ENCODE assay signal across 8 cellular contexts in the genomic region with DNA sequence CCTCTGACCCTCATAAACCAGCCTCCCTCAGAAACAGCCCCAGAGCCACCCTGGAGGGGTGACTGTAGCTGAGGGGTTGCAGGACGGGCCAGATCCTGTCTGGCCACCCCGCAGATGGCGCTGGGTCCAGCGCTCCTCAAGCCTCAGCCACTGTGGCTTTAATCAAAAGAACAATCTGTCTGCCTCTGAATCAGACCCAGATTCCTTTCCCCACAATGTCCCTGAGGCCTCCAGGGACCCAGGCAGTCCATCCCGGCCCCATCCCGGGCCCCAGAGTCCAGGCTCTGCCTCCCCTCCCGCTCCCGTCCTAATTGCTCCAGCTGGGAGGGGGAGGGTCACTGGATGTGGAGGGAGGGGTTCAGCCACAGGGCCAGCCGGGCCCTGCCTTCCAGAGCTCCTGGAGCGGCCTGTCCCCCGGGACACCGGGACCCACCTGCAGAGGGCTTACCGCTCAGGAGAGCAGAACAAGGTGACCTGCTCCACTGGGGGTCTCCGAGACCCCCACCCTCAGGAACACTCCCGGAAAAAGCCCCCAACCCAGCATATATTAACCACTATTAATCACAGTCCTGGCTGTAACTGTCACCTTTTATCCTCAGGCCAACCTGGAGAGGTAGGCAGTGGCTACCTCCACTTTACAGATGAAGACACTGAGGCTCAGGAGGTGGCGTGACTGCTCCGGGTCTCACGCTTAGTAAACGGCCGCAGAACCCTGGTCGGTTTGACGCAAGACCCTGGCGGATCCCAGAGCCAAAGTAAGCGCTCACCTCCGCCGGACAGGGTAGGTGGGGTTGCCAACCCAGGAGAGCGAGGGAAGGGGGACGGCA. TPM values are rescaled to one million over a fixed set of nuclear protein-coding genes. Genes with fewer than 3 reads are reported as not detected.
DNase-seq lines count a peak whose midpoint lies in the region; ATAC-seq and TF ChIP-seq lines count a peak whose summit lies in the region.

No MANE protein-coding gene starts in this region.

- no peaks in the 10 kb centered on the region for H3K9me3 Mint-ChIP-seq in activated T-cell treated with anti-CD3 and anti-CD28 coated beads, Interleukin-2, amount 50 U/mL, for 72 hours
- H3K9me3 Mint-ChIP-seq in type B pancreatic cell = no peaks in the 10 kb centered on the region

- ATAC-seq in activated T-cell treated with anti-CD3 and anti-CD28 coated beads, Interleukin-2, amount 50 U/mL, for 72 hours (replicated peaks in 1 of 2) = no peak
- ATAC-seq in HG03095 (IDR thresholded peaks at IDR 0.05; ENCODE audit: unreplicated experiment) (no peak), HG02870 (IDR thresholded peaks at IDR 0.05; ENCODE audit: unreplicated experiment) (no peak)

- TF ChIP-seq CTCF in cardiac fibroblast (IDR thresholded peaks at IDR 0.05; ENCODE audit: low read depth, low read length) (no peak), type B pancreatic cell (conservative IDR thresholded peaks at IDR 0.05) (no peak)

- peak overlapping the region; percentile 55 to 57 for H3K4me3 Mint-ChIP-seq in activated T-cell treated with anti-CD3 and anti-CD28 coated beads, Interleukin-2, amount 50 U/mL, for 72 hours
- peak overlapping the region; percentile 93 for H3K4me3 Mint-ChIP-seq in type B pancreatic cell

- H3K27ac Mint-ChIP-seq in activated T-cell treated with anti-CD3 and anti-CD28 coated beads, Interleukin-2, amount 50 U/mL, for 72 hours = no peak overlapping the region
- H3K27ac Mint-ChIP-seq in type B pancreatic cell = peak overlapping the region; percentile 96

- peaks cover 51% of the 10 kb centered on the region for H3K27me3 Mint-ChIP-seq in activated T-cell treated with anti-CD3 and anti-CD28 coated beads, Interleukin-2, amount 50 U/mL, for 72 hours (ENCODE audit: low read depth)
- H3K27me3 Mint-ChIP-seq in type B pancreatic cell = no peaks in the 10 kb centered on the region

- peak overlapping the region; percentile 75 to 88 for H3K4me3 ChIP-seq in cardiac fibroblast (replicated peaks in 1 of 2; ENCODE audit: low read depth in 2 of 2, low read length in 2 of 2)

- H3K36me3 Mint-ChIP-seq in activated T-cell treated with anti-CD3 and anti-CD28 coated beads, Interleukin-2, amount 50 U/mL, for 72 hours (ENCODE audit: insufficient read depth in 2 of 2) = no peaks in the 10 kb centered on the region
- peaks cover 9% of the 10 kb centered on the region for H3K36me3 Mint-ChIP-seq in type B pancreatic cell

- H3K4me1 Mint-ChIP-seq in activated T-cell treated with anti-CD3 and anti-CD28 coated beads, Interleukin-2, amount 50 U/mL, for 72 hours (ENCODE audit: low read depth) = peaks cover 8% of the 10 kb centered on the region
- H3K4me1 Mint-ChIP-seq in type B pancreatic cell (ENCODE audit: unreplicated experiment) = peaks cover 34% of the 10 kb centered on the region

- no peak for DNase-seq in activated T-cell treated with anti-CD3 and anti-CD28 coated beads, Interleukin-2, amount 50 U/mL, for 72 hours
- DNase-seq in activated T-cell treated with anti-CD3 and anti-CD28 coated beads, Interleukin-2, amount 50 U/mL, for 1 hour = no peak
- peak; percentile 33 to 41 for DNase-seq in cardiac fibroblast (ENCODE audit: low read depth in 2 of 2)
- peak; percentile 26 to 50 for DNase-seq in lung microvascular endothelial cell (ENCODE audit: low read depth in 2 of 2)
- peak; percentile 72 for DNase-seq in type B pancreatic cell (ENCODE audit: extremely low spot score, unreplicated experiment)
- DNase-seq in SIG-M5 (lab: John Stamatoyannopoulos, UW) = no peak

RNA-seq across cellular contexts. Expression of a gene that starts 0.8 kb away (rescaled TPM):
- total RNA-seq in activated T-cell treated with anti-CD3 and anti-CD28 coated beads, Interleukin-2, amount 50 U/mL, for 72 hours = not detected
- 110 and 128 TPM in 2 replicates for total RNA-seq in lung microvascular endothelial cell
- total RNA-seq in type B pancreatic cell (ENCODE audit: low replicate concordance) = 78.3 and 182 TPM in 2 replicates

RNA-seq across cellular contexts. Expression of a gene that starts 15.5 kb away (rescaled TPM):
- total RNA-seq in activated T-cell treated with anti-CD3 and anti-CD28 coated beads, Interleukin-2, amount 50 U/mL, for 72 hours = under 1 TPM in 1 of 2 donors, not detected in 1; 0.49 TPM
- total RNA-seq in lung microvascular endothelial cell (not detected in 2 replicates), type B pancreatic cell (ENCODE audit: low replicate concordance) (1.1 TPM in 2 replicates)

RNA-seq across cellular contexts. Expression of a gene that starts 21.7 kb away (rescaled TPM):
- 1 to 10 TPM; 2.5 to 3.0 TPM for total RNA-seq in activated T-cell treated with anti-CD3 and anti-CD28 coated beads, Interleukin-2, amount 50 U/mL, for 72 hours
- total RNA-seq in lung microvascular endothelial cell (0.22 and 0.60 TPM in 2 replicates), type B pancreatic cell (ENCODE audit: low replicate concordance) (2.4 and 3.8 TPM in 2 replicates)

RNA-seq across cellular contexts. Expression of a gene that starts 49.7 kb away (rescaled TPM):
- 1 to 10 TPM; 2.2 to 2.9 TPM for total RNA-seq in activated T-cell treated with anti-CD3 and anti-CD28 coated beads, Interleukin-2, amount 50 U/mL, for 72 hours
- 3.3 and 6.3 TPM in 2 replicates for total RNA-seq in lung microvascular endothelial cell
- total RNA-seq in type B pancreatic cell (ENCODE audit: low replicate concordance) = 2.1 and 2.3 TPM in 2 replicates

Comparison
In these comparisons a context has a peak if more than half of its experiments do, and no peak if none do; other contexts are left out.
1. DNase-seq: peak in cardiac fibroblast (2 of 2), lung microvascular endothelial cell (2 of 2) and type B pancreatic cell (single experiment); none in activated T-cell treated with anti-CD3 and anti-CD28 coated beads, Interleukin-2, amount 50 U/mL, for 72 hours (0 of 2), activated T-cell treated with anti-CD3 and anti-CD28 coated beads, Interleukin-2, amount 50 U/mL, for 1 hour (single experiment) and SIG-M5 (single experiment).
2. RNA of a gene that starts 0.8 kb away (total RNA-seq): 110 to 128 TPM in lung microvascular endothelial cell and 78.3 to 182 TPM in type B pancreatic cell; not detected in activated T-cell treated with anti-CD3 and anti-CD28 coated beads, Interleukin-2, amount 50 U/mL, for 72 hours; every median in the first group is over 10 times any median in the second.